ENCODE assay signal across 30 cellular contexts in genomic region chr13:110570886-110571285, GRCh38.
"Had no signal": no experiment of that assay in that cellular context is flagged by ENCODE, and none has a peak within 500 bp of the region (broad histone marks: within the 10 kb centered on the region; RNA-seq: fewer than 3 reads in every experiment).

No MANE protein-coding gene starts in this region.

- H3K27ac Mint-ChIP-seq: activated CD4-positive, alpha-beta memory T cell treated with anti-CD3 and anti-CD28 coated beads, Interleukin-2, amount 10 ng/mL, durations not matched to agents 7 days and 5 days; activated CD4-positive, alpha-beta T cell treated with anti-CD3 and anti-CD28 coated beads for 36 hours; activated CD4-positive, alpha-beta T cell treated with anti-CD3 and anti-CD28 coated beads, Interleukin-2, amount 10 ng/mL, durations not matched to agents 24 days and 14 days; activated naive CD4-positive, alpha-beta T cell treated with anti-CD3 and anti-CD28 coated beads, Interleukin-2, amount 10 ng/mL, durations not matched to agents 7 days and 5 days; activated naive CD4-positive, alpha-beta T cell treated with anti-CD3 and anti-CD28 coated beads, Interleukin-2, amount 50 U/mL, for 72 hours; activated naive CD8-positive, alpha-beta T cell treated with anti-CD3 and anti-CD28 coated beads, Interleukin-2, amount 10 ng/mL, durations not matched to agents 7 days and 5 days; activated T-cell treated with anti-CD3 and anti-CD28 coated beads, Interleukin-2, amount 50 U/mL, for 24 hours; activated T-helper 17 cell treated with anti-CD3 and anti-CD28 coated beads, Interleukin-2, amount 50 U/mL, for 72 hours; effector memory CD8-positive, alpha-beta T cell; T-helper 17 cell; T-helper 2 cell treated with Interferon-gamma antibody and Interleukin-4, amounts not matched to agents 5 μg/mL and 100 μg/mL, for 36 hours had no signal

- H3K27ac ChIP-seq: body of pancreas, epithelial cell of prostate, esophagus squamous epithelium, gastroesophageal sphincter had no signal

- H3K9me3 ChIP-seq: body of pancreas, esophagus squamous epithelium, gastroesophageal sphincter had no signal

- ATAC-seq: activated CD4-positive, alpha-beta T cell treated with anti-CD3 and anti-CD28 coated beads for 36 hours; activated naive CD4-positive, alpha-beta T cell treated with anti-CD3 and anti-CD28 coated beads, Interleukin-2, amount 50 U/mL, for 72 hours; activated T-helper 17 cell treated with anti-CD3 and anti-CD28 coated beads, Interleukin-2, amount 50 U/mL, for 72 hours; body of pancreas; effector memory CD8-positive, alpha-beta T cell; gastroesophageal sphincter; T-helper 17 cell had no signal

- H3K4me1 ChIP-seq: gastroesophageal sphincter had no signal

- H3K4me3 Mint-ChIP-seq: activated CD4-positive, alpha-beta memory T cell treated with anti-CD3 and anti-CD28 coated beads, Interleukin-2, amount 10 ng/mL, durations not matched to agents 7 days and 5 days; activated CD4-positive, alpha-beta T cell treated with anti-CD3 and anti-CD28 coated beads for 36 hours; activated CD4-positive, alpha-beta T cell treated with anti-CD3 and anti-CD28 coated beads, Interleukin-2, amount 10 ng/mL, durations not matched to agents 24 days and 14 days; activated naive CD4-positive, alpha-beta T cell treated with anti-CD3 and anti-CD28 coated beads, Interleukin-2, amount 10 ng/mL, durations not matched to agents 7 days and 5 days; activated naive CD8-positive, alpha-beta T cell treated with anti-CD3 and anti-CD28 coated beads, Interleukin-2, amount 10 ng/mL, durations not matched to agents 7 days and 5 days; activated T-cell treated with anti-CD3 and anti-CD28 coated beads, Interleukin-2, amount 50 U/mL, for 24 hours; activated T-helper 17 cell treated with anti-CD3 and anti-CD28 coated beads, Interleukin-2, amount 50 U/mL, for 72 hours; effector memory CD8-positive, alpha-beta T cell; T-helper 17 cell; T-helper 2 cell treated with Interferon-gamma antibody and Interleukin-4, amounts not matched to agents 5 μg/mL and 100 μg/mL, for 36 hours had no signal

- H3K9me3 Mint-ChIP-seq: activated CD4-positive, alpha-beta memory T cell treated with anti-CD3 and anti-CD28 coated beads, Interleukin-2, amount 10 ng/mL, durations not matched to agents 7 days and 5 days; activated CD4-positive, alpha-beta T cell treated with anti-CD3 and anti-CD28 coated beads, Interleukin-2, amount 10 ng/mL, durations not matched to agents 24 days and 14 days; activated naive CD4-positive, alpha-beta T cell treated with anti-CD3 and anti-CD28 coated beads, Interleukin-2, amount 10 ng/mL, durations not matched to agents 7 days and 5 days; activated naive CD4-positive, alpha-beta T cell treated with anti-CD3 and anti-CD28 coated beads, Interleukin-2, amount 50 U/mL, for 72 hours; activated naive CD8-positive, alpha-beta T cell treated with anti-CD3 and anti-CD28 coated beads, Interleukin-2, amount 10 ng/mL, durations not matched to agents 7 days and 5 days; activated T-cell treated with anti-CD3 and anti-CD28 coated beads, Interleukin-2, amount 50 U/mL, for 24 hours; activated T-helper 17 cell treated with anti-CD3 and anti-CD28 coated beads, Interleukin-2, amount 50 U/mL, for 72 hours; effector memory CD8-positive, alpha-beta T cell; T-helper 2 cell treated with Interferon-gamma antibody and Interleukin-4, amounts not matched to agents 5 μg/mL and 100 μg/mL, for 36 hours had no signal

- DNase-seq: activated CD4-positive, alpha-beta memory T cell treated with anti-CD3 and anti-CD28 coated beads, Interleukin-2, amount 10 ng/mL, durations not matched to agents 7 days and 5 days; activated CD4-positive, alpha-beta T cell treated with anti-CD3 and anti-CD28 coated beads for 36 hours; activated CD4-positive, alpha-beta T cell treated with anti-CD3 and anti-CD28 coated beads, Interleukin-2, amount 10 ng/mL, durations not matched to agents 24 days and 14 days; activated CD4-positive, alpha-beta T cell treated with anti-CD3 and anti-CD28 coated beads, Interleukin-2, amount 50 U/mL, for 4 hours; activated CD4-positive, CD25-positive, alpha-beta regulatory T cell; activated CD4-positive, CD25-positive, alpha-beta regulatory T cell treated with anti-CD3 and anti-CD28 coated beads, Interleukin-2, amount 50 U/mL, for 72 hours; activated CD8-positive, alpha-beta memory T cell treated with anti-CD3 and anti-CD28 coated beads, Interleukin-2, amount 50 U/mL, for 48 hours; activated gamma-delta T cell; activated naive CD4-positive, alpha-beta T cell; activated naive CD4-positive, alpha-beta T cell treated with anti-CD3 and anti-CD28 coated beads, Interleukin-2, amount 10 ng/mL, durations not matched to agents 7 days and 5 days; activated naive CD8-positive, alpha-beta T cell treated with anti-CD3 and anti-CD28 coated beads, Interleukin-2, amount 10 ng/mL, durations not matched to agents 7 days and 5 days; activated T-cell treated with anti-CD3 and anti-CD28 coated beads for 4 hours; activated T-cell treated with anti-CD3 and anti-CD28 coated beads, Interleukin-2, amount 50 U/mL, for 24 hours; anterior cingulate cortex; caudate nucleus; cortex of kidney; dermis blood vessel endothelial cell; effector CD4-positive, alpha-beta T cell; effector memory CD8-positive, alpha-beta T cell; esophagus squamous epithelium; foreskin melanocyte; T-helper 1 cell; T-helper 17 cell; T1000 had no signal

- H3K36me3 Mint-ChIP-seq: activated naive CD4-positive, alpha-beta T cell treated with anti-CD3 and anti-CD28 coated beads, Interleukin-2, amount 10 ng/mL, durations not matched to agents 7 days and 5 days; activated naive CD4-positive, alpha-beta T cell treated with anti-CD3 and anti-CD28 coated beads, Interleukin-2, amount 50 U/mL, for 72 hours; activated naive CD8-positive, alpha-beta T cell treated with anti-CD3 and anti-CD28 coated beads, Interleukin-2, amount 10 ng/mL, durations not matched to agents 7 days and 5 days had no signal

- H3K36me3 ChIP-seq: esophagus squamous epithelium, gastroesophageal sphincter had no signal

- H3K27me3 ChIP-seq: body of pancreas had no signal

- H3K4me3 ChIP-seq: body of pancreas, esophagus squamous epithelium, gastroesophageal sphincter had no signal
